In the genomic region with DNA sequence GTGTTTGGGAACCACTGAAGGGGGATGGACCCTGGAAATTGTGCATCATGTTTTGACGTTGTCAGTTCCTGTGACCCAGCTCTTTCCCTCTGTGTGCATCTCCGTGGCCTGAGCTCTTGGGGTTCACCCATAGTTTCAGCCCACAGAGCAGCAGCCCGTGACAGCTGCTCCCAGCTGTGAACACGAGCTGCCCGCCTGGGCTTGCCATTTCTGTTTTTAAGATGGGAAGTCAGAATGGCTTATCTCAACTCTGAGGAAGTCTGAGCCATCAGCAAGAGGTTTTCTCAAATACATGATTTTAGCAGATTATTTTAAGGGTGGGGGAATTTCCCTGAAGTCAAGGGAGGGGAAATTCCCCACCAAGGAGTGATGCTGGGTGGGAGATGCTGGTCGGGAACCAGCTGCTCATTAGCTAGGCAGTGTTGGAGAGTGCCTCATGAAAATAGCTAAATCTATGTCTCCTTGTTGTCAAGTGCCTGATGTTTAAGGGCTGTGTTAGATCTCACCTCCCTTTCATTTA, we compare ENCODE assay signal across 8 cellular contexts. TPM values are rescaled to one million over a fixed set of nuclear protein-coding genes. Genes with fewer than 3 reads are reported as not detected.
DNase-seq lines count a peak whose midpoint lies in the region; ATAC-seq and TF ChIP-seq lines count a peak whose summit lies in the region.

No MANE protein-coding gene starts in this region.

- H3K27ac Mint-ChIP-seq in Caco-2 (ENCODE audit: unreplicated experiment), result no peak overlapping the region

- TF ChIP-seq CTCF in GM13976 (IDR thresholded peaks at IDR 0.05; ENCODE audit: borderline replicate concordance, control extremely low read depth, extremely low read depth, insufficient read depth, missing control alignments), result no peak
- no peak for TF ChIP-seq CTCF in Caco-2 (IDR thresholded peaks at IDR 0.05; ENCODE audit: insufficient read depth in 1 of 2, low read depth in 1 of 2, low read length in 1 of 2, severe bottlenecking in 1 of 2, unreplicated experiment in 1 of 2)
- no peak for TF ChIP-seq CTCF in hepatocyte (IDR thresholded peaks at IDR 0.05; ENCODE audit: poor library complexity)

- no peak overlapping the region for H3K4me3 Mint-ChIP-seq in Caco-2 (ENCODE audit: unreplicated experiment)

- CTCF ChIA-PET in Caco-2 (lab: Charles Lee), result no interaction called here

- H3K9ac ChIP-seq in rectal smooth muscle tissue (ENCODE audit: low read length), result no peak overlapping the region

- H3K27ac ChIP-seq in caudate nucleus (ENCODE audit: low read depth, low read length), result peak overlapping the region; percentile 61
- peak overlapping the region; percentile 17 for H3K27ac ChIP-seq in rectal smooth muscle tissue (ENCODE audit: low read depth, low read length)
- H3K27ac ChIP-seq in hepatocyte, result no peak overlapping the region

- H3K27me3 Mint-ChIP-seq in Caco-2 (ENCODE audit: insufficient read depth, unreplicated experiment), result no peaks in the 10 kb centered on the region

- in situ Hi-C loops in GM13976 (cut with MboI; ENCODE audit: low sequenced_read_pairs, unreplicated experiment), result no loop called here

- peaks cover 15% of the 10 kb centered on the region for H3K4me1 ChIP-seq in rectal smooth muscle tissue (ENCODE audit: control insufficient read depth, insufficient read depth, low read length)
- peaks cover 24% of the 10 kb centered on the region for H3K4me1 ChIP-seq in Caco-2
- peaks cover 28% of the 10 kb centered on the region for H3K4me1 ChIP-seq in hepatocyte (ENCODE audit: insufficient read depth)

- no peaks in the 10 kb centered on the region for H3K9me2 ChIP-seq in hepatocyte (replicated peaks; ENCODE audit: insufficient read depth)

- no peaks in the 10 kb centered on the region for H3K79me2 ChIP-seq in hepatocyte

- DNase-seq in GM13976 (ENCODE audit: low spot score) (peak; percentile 79), T-helper 2 cell (peak in 4 of 5 experiments; percentile 57 to 79 (median 64)), caudate nucleus (lab: John Stamatoyannopoulos, UW) (peak in 8 of 61 donors; percentile 14 to 39 (median 28)), NCI-H187 treated with DMSO at 0.1 percent for 48 hours (lab: John Stamatoyannopoulos, UW) (no peak), Caco-2 (no peak), hepatocyte (ENCODE audit: low spot score) (no peak)

- H3K36me3 ChIP-seq in rectal smooth muscle tissue (ENCODE audit: control insufficient read depth, insufficient read depth, low read length) (no peaks in the 10 kb centered on the region), Caco-2 (ENCODE audit: control insufficient read depth, insufficient read depth, low read length) (no peaks in the 10 kb centered on the region; the same call in 1 of the 2 replicates), hepatocyte (replicated peaks; ENCODE audit: insufficient read depth, low read depth) (no peaks in the 10 kb centered on the region)

- intact Hi-C loops in Caco-2 (cut with micrococcal nuclease; ENCODE audit: unreplicated experiment), result no loop called here

- H3K4me1 Mint-ChIP-seq in Caco-2 (ENCODE audit: low read depth, unreplicated experiment), result peaks cover 13% of the 10 kb centered on the region

- no TSS peak for BruUV-seq in Caco-2 (replicated peaks; lab: Mats Ljungman, UMichigan)

- 80% methylated on average over 6 of the region's 6 CpGs for WGBS in hepatocyte (ENCODE audit: low lambda C conversion rate, missing lambda C conversion rate)

- H4K20me1 ChIP-seq in hepatocyte (ENCODE audit: insufficient read depth, poor library complexity, severe bottlenecking), result no peaks in the 10 kb centered on the region

- H3K36me3 Mint-ChIP-seq in Caco-2 (ENCODE audit: insufficient read depth, unreplicated experiment), result no peaks in the 10 kb centered on the region

- H3K9me3 Mint-ChIP-seq in Caco-2 (ENCODE audit: unreplicated experiment), result no peaks in the 10 kb centered on the region

- no peak overlapping the region for H3K4me3 ChIP-seq in rectal smooth muscle tissue (ENCODE audit: low read length)
- no peak overlapping the region for H3K4me3 ChIP-seq in Caco-2 (ENCODE audit: low read depth, low read length)
- H3K4me3 ChIP-seq in hepatocyte, result no peak overlapping the region

- POLR2A ChIA-PET in Caco-2 (lab: Charles Lee), result no interaction called here

- no peak overlapping the region for H3K4me2 ChIP-seq in hepatocyte

- H2AFZ ChIP-seq in hepatocyte, result no peak overlapping the region

- no peaks in the 10 kb centered on the region for H3K9me3 ChIP-seq in Caco-2
- no peaks in the 10 kb centered on the region for H3K9me3 ChIP-seq in hepatocyte (ENCODE audit: low read depth)

- H3K27me3 ChIP-seq in rectal smooth muscle tissue (ENCODE audit: control insufficient read depth, insufficient read depth, low read length) (no peaks in the 10 kb centered on the region), Caco-2 (replicated peaks; ENCODE audit: control insufficient read depth, insufficient read depth, low read length) (no peaks in the 10 kb centered on the region), hepatocyte (no peaks in the 10 kb centered on the region)

- peak; percentile 60 for ATAC-seq in HG02623 (IDR thresholded peaks at IDR 0.05; ENCODE audit: unreplicated experiment)

RNA-seq across cellular contexts. Expression of a gene that starts 34.9 kb away (rescaled TPM):
- total RNA-seq in Caco-2 (2022) (not detected in 2 replicates), hepatocyte (not detected in 2 replicates)
- polyA plus RNA-seq in hepatocyte, result not detected in 2 replicates

Comparison
In these comparisons a context has a peak if more than half of its experiments do, and no peak if none do; other contexts are left out.
1. DNase-seq: peak in GM13976 (single experiment) and T-helper 2 cell (4 of 5); none in NCI-H187 treated with DMSO at 0.1 percent for 48 hours (single experiment), Caco-2 (0 of 2) and hepatocyte (single experiment).